ENCODE assay signal across 1 cellular context in the genomic region with DNA sequence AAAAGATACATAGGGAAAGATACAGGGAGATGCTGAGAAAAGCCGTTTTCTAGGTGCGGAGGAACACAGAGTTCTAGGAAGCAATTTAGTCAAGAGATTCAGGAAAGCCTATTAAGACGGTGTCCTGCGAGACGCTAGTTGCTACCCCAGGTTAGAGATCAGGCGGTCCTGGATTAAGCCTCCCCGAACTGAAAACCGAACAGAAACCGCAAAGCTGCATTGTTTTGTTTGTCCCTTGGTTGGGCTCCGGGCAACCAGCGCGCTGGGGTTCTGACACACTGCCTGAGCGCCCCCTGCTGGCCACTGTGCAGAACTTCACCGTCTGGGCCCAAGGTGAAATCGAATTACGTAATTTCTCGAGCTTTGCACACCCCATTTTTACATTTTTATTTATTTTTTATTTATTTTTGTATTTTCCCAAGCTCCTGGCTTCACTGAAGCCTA.
A peak's percentile ranks its signal among the peaks of the same experiment; 100 is the strongest.
TF ChIP-seq lines count a peak whose summit lies in the region.

No MANE protein-coding gene starts in this region.

TF ChIP-seq in SK-N-SH, 30 proteins besides CTCF, POLR2A, EP300 and RAD21 (continued from another document):
- TF ChIP-seq, protein P1, sequence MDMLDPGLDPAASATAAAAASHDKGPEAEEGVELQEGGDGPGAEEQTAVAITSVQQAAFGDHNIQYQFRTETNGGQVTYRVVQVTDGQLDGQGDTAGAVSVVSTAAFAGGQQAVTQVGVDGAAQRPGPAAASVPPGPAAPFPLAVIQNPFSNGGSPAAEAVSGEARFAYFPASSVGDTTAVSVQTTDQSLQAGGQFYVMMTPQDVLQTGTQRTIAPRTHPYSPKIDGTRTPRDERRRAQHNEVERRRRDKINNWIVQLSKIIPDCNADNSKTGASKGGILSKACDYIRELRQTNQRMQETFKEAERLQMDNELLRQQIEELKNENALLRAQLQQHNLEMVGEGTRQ (IDR thresholded peaks at IDR 0.05; ENCODE audit: borderline replicate concordance, low read depth, low read length), result no peak
- TF ChIP-seq, protein P2, sequence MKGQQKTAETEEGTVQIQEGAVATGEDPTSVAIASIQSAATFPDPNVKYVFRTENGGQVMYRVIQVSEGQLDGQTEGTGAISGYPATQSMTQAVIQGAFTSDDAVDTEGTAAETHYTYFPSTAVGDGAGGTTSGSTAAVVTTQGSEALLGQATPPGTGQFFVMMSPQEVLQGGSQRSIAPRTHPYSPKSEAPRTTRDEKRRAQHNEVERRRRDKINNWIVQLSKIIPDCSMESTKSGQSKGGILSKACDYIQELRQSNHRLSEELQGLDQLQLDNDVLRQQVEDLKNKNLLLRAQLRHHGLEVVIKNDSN (IDR thresholded peaks at IDR 0.05; ENCODE audit: borderline replicate concordance, low read depth), result no peak
- TF ChIP-seq MXI1 (IDR thresholded peaks at IDR 0.05; ENCODE audit: low read depth, low read length) (peak; percentile 42; the same call in 1 of the 2 replicates), SIN3A (IDR thresholded peaks at IDR 0.05; ENCODE audit: borderline replicate concordance, low read depth, low read length) (peak; percentile 22; the same call in 1 of the 2 replicates), CHD2 (IDR thresholded peaks at IDR 0.05; ENCODE audit: low read length, partially characterized antibody) (peak; percentile 20), TAF1 (IDR thresholded peaks at IDR 0.05; ENCODE audit: borderline replicate concordance, low read depth, low read length) (peak; percentile 34; the same call in 1 of the 2 replicates), FOXM1 (IDR thresholded peaks at IDR 0.05; ENCODE audit: low read depth) (no peak), RFX5 (IDR thresholded peaks at IDR 0.05; ENCODE audit: low read length) (no peak), MEF2A (IDR thresholded peaks at IDR 0.05; ENCODE audit: borderline replicate concordance, low read depth) (no peak), SMC3 (IDR thresholded peaks at IDR 0.05; ENCODE audit: low read depth, low read length) (peak; percentile 90), FOSL2 (IDR thresholded peaks at IDR 0.05; ENCODE audit: borderline replicate concordance, low read depth) (no peak), NFIC (IDR thresholded peaks at IDR 0.05; ENCODE audit: borderline replicate concordance) (no peak; the same call in 1 of the 2 replicates), EZH2phosphoT487 (IDR thresholded peaks at IDR 0.05; ENCODE audit: borderline replicate concordance, low read depth) (no peak)
- TF ChIP-seq, protein P3, sequence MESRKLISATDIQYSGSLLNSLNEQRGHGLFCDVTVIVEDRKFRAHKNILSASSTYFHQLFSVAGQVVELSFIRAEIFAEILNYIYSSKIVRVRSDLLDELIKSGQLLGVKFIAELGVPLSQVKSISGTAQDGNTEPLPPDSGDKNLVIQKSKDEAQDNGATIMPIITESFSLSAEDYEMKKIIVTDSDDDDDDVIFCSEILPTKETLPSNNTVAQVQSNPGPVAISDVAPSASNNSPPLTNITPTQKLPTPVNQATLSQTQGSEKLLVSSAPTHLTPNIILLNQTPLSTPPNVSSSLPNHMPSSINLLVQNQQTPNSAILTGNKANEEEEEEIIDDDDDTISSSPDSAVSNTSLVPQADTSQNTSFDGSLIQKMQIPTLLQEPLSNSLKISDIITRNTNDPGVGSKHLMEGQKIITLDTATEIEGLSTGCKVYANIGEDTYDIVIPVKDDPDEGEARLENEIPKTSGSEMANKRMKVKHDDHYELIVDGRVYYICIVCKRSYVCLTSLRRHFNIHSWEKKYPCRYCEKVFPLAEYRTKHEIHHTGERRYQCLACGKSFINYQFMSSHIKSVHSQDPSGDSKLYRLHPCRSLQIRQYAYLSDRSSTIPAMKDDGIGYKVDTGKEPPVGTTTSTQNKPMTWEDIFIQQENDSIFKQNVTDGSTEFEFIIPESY (IDR thresholded peaks at IDR 0.05; ENCODE audit: borderline replicate concordance, low read depth), result no peak
- TF ChIP-seq, protein P4, sequence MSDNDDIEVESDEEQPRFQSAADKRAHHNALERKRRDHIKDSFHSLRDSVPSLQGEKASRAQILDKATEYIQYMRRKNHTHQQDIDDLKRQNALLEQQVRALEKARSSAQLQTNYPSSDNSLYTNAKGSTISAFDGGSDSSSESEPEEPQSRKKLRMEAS (IDR thresholded peaks at IDR 0.05; ENCODE audit: low read depth), result no peak
